22 cellular contexts compared by ENCODE assay signal in genomic region chr12:84124211-84124610, GRCh38.
"Had no signal": no experiment of that assay in that cellular context is flagged by ENCODE, and none has a peak within 500 bp of the region (broad histone marks: within the 10 kb centered on the region; RNA-seq: fewer than 3 reads in every experiment).

No MANE protein-coding gene starts in this region.

- H3K27ac ChIP-seq: KMS-11, RWPE1 had no signal

- H3K9ac ChIP-seq: KMS-11, SK-N-SH had no signal

- H3K9me3 ChIP-seq: SK-N-SH had no signal

- H3K9me2 ChIP-seq: SK-N-SH had no signal

- H3K4me2 ChIP-seq: KMS-11, SK-N-SH had no signal

- ATAC-seq: Panc1, PC-3 had no signal

- DNase-seq: Kasumi-1; MM.1S; NCI-H1092 treated with DMSO at 0.1 percent for 48 hours; NCI-H1436; NCI-H187; NCI-H2029; NCI-H2081 treated with DMSO at 0.1 percent for 48 hours; NCI-H2171; NCI-H226; NCI-H446; NCI-H510A; NCI-H524 treated with DMSO at 0.1 percent for 48 hours; NCI-H69; NCI-H774; NK-92 treated with Interleukin-12 subunit alpha and Interleukin-12 subunit beta, amount 100 ng/mL, for 24 hours; PC-3; SHP77; SK-N-SH; SW 1271 had no signal
